In the genomic region with DNA sequence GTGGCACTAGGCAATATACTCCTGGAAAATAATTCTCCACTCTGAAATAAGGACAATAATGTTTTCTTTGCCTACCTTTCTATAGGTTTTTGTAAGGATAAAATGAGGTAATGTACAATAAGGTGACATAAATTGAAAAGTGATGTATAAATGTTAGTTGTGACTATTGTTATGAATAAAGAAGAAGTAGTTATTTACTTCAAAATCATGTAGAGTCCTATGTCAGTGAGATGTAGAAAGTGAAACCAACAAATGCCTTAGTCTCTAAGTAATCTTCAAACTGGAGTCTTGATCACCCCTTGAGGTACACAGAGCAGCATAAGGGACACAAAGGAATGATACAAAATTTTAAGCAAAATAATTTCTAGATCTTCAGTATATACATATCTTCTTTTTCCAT, we compare ENCODE assay signal across 12 cellular contexts.
A peak's percentile ranks its signal among the peaks of the same experiment; 100 is the strongest.
DNase-seq lines count a peak whose midpoint lies in the region; ATAC-seq and TF ChIP-seq lines count a peak whose summit lies in the region.
"Had no signal": no experiment of that assay in that cellular context is flagged by ENCODE, and none has a peak within 500 bp of the region (broad histone marks: within the 10 kb centered on the region; RNA-seq: fewer than 3 reads in every experiment).

No MANE protein-coding gene starts in this region.

- peak overlapping the region; percentile 41 for H3K27ac Mint-ChIP-seq in T-helper 2 cell treated with Interferon-gamma antibody and Interleukin-4, amounts not matched to agents 5 μg/mL and 100 μg/mL, for 36 hours

- no peaks in the 10 kb centered on the region for H3K36me3 ChIP-seq in psoas muscle (ENCODE audit: insufficient read depth in 1 of 2, low read depth in 1 of 2)
- H3K36me3 ChIP-seq: BLaER1 had no signal

- H3K27me3 ChIP-seq in psoas muscle (ENCODE audit: insufficient read depth in 3 of 3, low read length in 2 of 3) (no peaks in the 10 kb centered on the region), dorsolateral prefrontal cortex (peaks cover 0 to 4% (median 0%) of the 10 kb centered on the region in 45 donors)
- H3K27me3 ChIP-seq: BLaER1 had no signal

- H3K4me3 Mint-ChIP-seq in T-helper 2 cell treated with Interferon-gamma antibody and Interleukin-4, amounts not matched to agents 5 μg/mL and 100 μg/mL, for 36 hours, result peak overlapping the region; percentile 45

- no peaks in the 10 kb centered on the region for H3K36me3 Mint-ChIP-seq in T-helper 2 cell treated with Interferon-gamma antibody and Interleukin-4, amounts not matched to agents 5 μg/mL and 100 μg/mL, for 36 hours (ENCODE audit: low read depth)

- H3K27ac ChIP-seq in psoas muscle (no peak overlapping the region), dorsolateral prefrontal cortex (no peak overlapping the region)
- H3K27ac ChIP-seq: BLaER1 had no signal

- no peaks in the 10 kb centered on the region for H3K9me3 ChIP-seq in psoas muscle
- H3K9me3 ChIP-seq: BLaER1 had no signal

- no peaks in the 10 kb centered on the region for H3K9me3 Mint-ChIP-seq in T-helper 2 cell treated with Interferon-gamma antibody and Interleukin-4, amounts not matched to agents 5 μg/mL and 100 μg/mL, for 36 hours

- H3K4me3 ChIP-seq in GM12865 (ENCODE audit: low read depth, low read length) (no peak overlapping the region), psoas muscle (no peak overlapping the region), dorsolateral prefrontal cortex (no peak overlapping the region)
- H3K4me3 ChIP-seq: BLaER1 had no signal

- intact Hi-C loops in psoas muscle (cut with DNase I) (no loop called here), dorsolateral prefrontal cortex (cut with DNase I) (no loop called here)

- peak; percentile 57 for DNase-seq in GM12865 (ENCODE audit: low read depth)
- no peak for DNase-seq in T-helper 2 cell treated with Interferon-gamma antibody and Interleukin-4, amounts not matched to agents 5 μg/mL and 100 μg/mL, for 36 hours (ENCODE audit: low spot score)
- no peak for DNase-seq in psoas muscle
- no peak for DNase-seq in amniotic stem cell (lab: John Stamatoyannopoulos, UW)
- no peak for DNase-seq in left lobe of liver (ENCODE audit: low spot score)
- DNase-seq in dorsolateral prefrontal cortex, result no peak
- DNase-seq: kidney glomerular epithelial cell, NCI-H526, T1000 had no signal

- ATAC-seq in GM19463 (IDR thresholded peaks at IDR 0.05; ENCODE audit: unreplicated experiment), result peak; percentile 35
- ATAC-seq in HG03066 (IDR thresholded peaks at IDR 0.05; ENCODE audit: low read depth, unreplicated experiment), result peak; percentile 38
- ATAC-seq in psoas muscle, result no peak
- ATAC-seq in left lobe of liver, result no peak

- no peaks in the 10 kb centered on the region for H3K27me3 Mint-ChIP-seq in T-helper 2 cell treated with Interferon-gamma antibody and Interleukin-4, amounts not matched to agents 5 μg/mL and 100 μg/mL, for 36 hours (ENCODE audit: low read depth)

- TF ChIP-seq CTCF in GM12865 (IDR thresholded peaks at IDR 0.05; ENCODE audit: insufficient read depth, low read depth, low read length, missing control alignments), result no peak
- no peak for TF ChIP-seq CTCF in psoas muscle (IDR thresholded peaks at IDR 0.05)
- no peak for TF ChIP-seq CTCF in dorsolateral prefrontal cortex (IDR thresholded peaks at IDR 0.05 in 54 of 56, conservative IDR thresholded peaks at IDR 0.05 in 2 of 56; ENCODE audit: low read depth in 1 of 56, partially characterized antibody in 56 of 56)

- H3K4me1 Mint-ChIP-seq in T-helper 2 cell treated with Interferon-gamma antibody and Interleukin-4, amounts not matched to agents 5 μg/mL and 100 μg/mL, for 36 hours (ENCODE audit: low read depth), result peaks cover 48% of the 10 kb centered on the region

- no peaks in the 10 kb centered on the region for H3K4me1 ChIP-seq in psoas muscle

Comparison
In these comparisons a context has a peak if more than half of its experiments do, and no peak if none do; other contexts are left out.
1. ATAC-seq: peak in GM19463 (single experiment) and HG03066 (single experiment); none in psoas muscle (0 of 4) and left lobe of liver (single experiment).